Comparison of ENCODE assay signal across 7 cellular contexts in the genomic region with DNA sequence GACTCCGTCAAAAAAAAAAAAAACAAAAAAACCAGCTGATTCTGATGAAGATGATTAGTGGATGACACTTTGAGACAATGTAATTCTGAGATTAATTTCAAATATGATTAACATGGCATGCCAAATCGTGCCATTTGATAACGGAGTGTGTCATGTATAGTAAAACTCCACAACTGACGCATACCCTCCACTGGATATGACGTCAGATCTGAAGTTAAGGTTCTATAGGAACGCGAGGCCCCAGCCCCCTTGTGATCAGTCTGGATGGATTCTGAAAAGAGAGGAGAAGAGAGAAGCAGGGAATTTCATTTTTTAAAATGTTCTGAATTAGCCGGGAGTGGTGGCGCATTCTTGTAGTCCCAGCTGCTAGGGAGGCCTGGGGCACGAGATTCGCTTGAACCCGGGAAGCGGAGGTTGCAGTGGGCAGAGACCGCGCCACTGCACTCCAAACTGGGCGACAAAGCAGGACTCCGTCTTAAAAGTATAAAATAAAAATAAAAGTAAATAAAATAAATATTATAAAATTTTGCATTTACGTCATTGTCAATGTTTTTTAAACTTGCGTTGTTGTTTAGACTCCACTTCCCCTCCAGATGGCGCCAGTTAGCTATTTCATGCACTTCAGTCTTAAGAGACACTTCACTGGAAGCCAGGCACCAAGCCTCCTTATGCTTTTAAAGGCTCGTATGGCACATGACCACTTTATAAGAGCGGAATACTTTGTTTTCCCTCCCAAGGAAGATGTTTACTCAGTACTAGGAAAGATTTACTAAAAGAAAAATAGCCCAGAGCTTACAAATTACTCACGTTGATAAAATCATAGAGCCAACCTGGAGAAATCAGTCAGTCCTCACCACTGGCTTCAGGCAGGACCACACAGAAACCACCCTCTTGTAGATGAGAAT.
DNase-seq lines count a peak whose midpoint lies in the region; ATAC-seq, FAIRE-seq and TF ChIP-seq lines count a peak whose summit lies in the region.

No MANE protein-coding gene starts in this region.

- POLR2A ChIA-PET in activated CD4-positive, alpha-beta memory T cell treated with anti-CD3 and anti-CD28 coated beads for 36 hours (lab: Charles Lee): no interaction called here

- peak; percentile 76 for ATAC-seq in HG03520 (IDR thresholded peaks at IDR 0.05; ENCODE audit: unreplicated experiment)
- peak; percentile 84 for ATAC-seq in mucosa of descending colon

- H3K36me3 Mint-ChIP-seq in activated CD4-positive, alpha-beta memory T cell treated with anti-CD3 and anti-CD28 coated beads for 36 hours: no peaks in the 10 kb centered on the region
- H3K36me3 Mint-ChIP-seq in endodermal cell (ENCODE audit: low read depth): peaks cover 3% of the 10 kb centered on the region

- H3K4me1 Mint-ChIP-seq in activated CD4-positive, alpha-beta memory T cell treated with anti-CD3 and anti-CD28 coated beads for 36 hours (ENCODE audit: low read depth): peaks cover 2% of the 10 kb centered on the region
- H3K4me1 Mint-ChIP-seq in endodermal cell: peaks cover 2% of the 10 kb centered on the region

- no peak for FAIRE-seq in GM12891 (lab: Jason Lieb, UNC)

- no peaks in the 10 kb centered on the region for H3K4me1 ChIP-seq in endodermal cell (ENCODE audit: control insufficient read depth, insufficient read depth, low read length)
- H3K4me1 ChIP-seq in mucosa of descending colon (ENCODE audit: low read depth): no peaks in the 10 kb centered on the region

- H3K9ac ChIP-seq in endodermal cell (ENCODE audit: extremely low read depth, low read length, poor library complexity, severe bottlenecking): no peak overlapping the region

- CTCF ChIA-PET in activated CD4-positive, alpha-beta memory T cell treated with anti-CD3 and anti-CD28 coated beads for 36 hours (lab: Charles Lee): interaction anchor here (0.6 to 3.1 kb wide), 9 partner anchors 284 to 1204 kb away, joined by 3 to 31 read pairs (median 3); no protein-coding TSS in a partner anchor

- H3K9me3 ChIP-seq in endodermal cell (ENCODE audit: control insufficient read depth, low read length): peaks cover 11% of the 10 kb centered on the region
- H3K9me3 ChIP-seq in mucosa of descending colon: no peaks in the 10 kb centered on the region

- TF ChIP-seq CTCF in endodermal cell (conservative IDR thresholded peaks at IDR 0.05): peak; percentile 95
- peak; percentile 21 for TF ChIP-seq CTCF in mucosa of descending colon (IDR thresholded peaks at IDR 0.05)

- H3K4me3 ChIP-seq in endodermal cell (ENCODE audit: low read length): no peak overlapping the region
- H3K4me3 ChIP-seq in mucosa of descending colon: no peak overlapping the region

- H3K36me3 ChIP-seq in endodermal cell (ENCODE audit: control insufficient read depth, insufficient read depth, low read length) (no peaks in the 10 kb centered on the region), mucosa of descending colon (ENCODE audit: low read depth) (no peaks in the 10 kb centered on the region)

- peaks cover 18% of the 10 kb centered on the region for H3K27me3 Mint-ChIP-seq in activated CD4-positive, alpha-beta memory T cell treated with anti-CD3 and anti-CD28 coated beads for 36 hours
- H3K27me3 Mint-ChIP-seq in endodermal cell (ENCODE audit: insufficient read depth): peaks cover 6% of the 10 kb centered on the region

- no peaks in the 10 kb centered on the region for H3K9me3 Mint-ChIP-seq in activated CD4-positive, alpha-beta memory T cell treated with anti-CD3 and anti-CD28 coated beads for 36 hours
- H3K9me3 Mint-ChIP-seq in endodermal cell: peaks cover 14% of the 10 kb centered on the region

- TF ChIP-seq POLR2A in GM12891 (IDR thresholded peaks at IDR 0.05; ENCODE audit: low read depth, low read length): no peak

- intact Hi-C loops in activated CD4-positive, alpha-beta memory T cell treated with anti-CD3 and anti-CD28 coated beads for 36 hours (cut with micrococcal nuclease): loop anchor here (1.0 to 5.0 kb wide), 2 partner anchors 408 to 555 kb away; no protein-coding TSS in a partner anchor
- intact Hi-C loops in mucosa of descending colon (cut with DNase I, micrococcal nuclease): loop anchor here (10.0 kb wide), 1 partner anchor 406 kb away; no protein-coding TSS in a partner anchor

- 73 to 76% methylated on average over 13 to 21 of the region's 23 CpGs for WGBS in endodermal cell (ENCODE audit: insufficient coverage in 1 of 2, insufficient read length in 1 of 2), 2 experiments

- no peak overlapping the region for H3K27ac Mint-ChIP-seq in activated CD4-positive, alpha-beta memory T cell treated with anti-CD3 and anti-CD28 coated beads for 36 hours
- no peak overlapping the region for H3K27ac Mint-ChIP-seq in endodermal cell

- peak; percentile 35 for DNase-seq in GM12891 (ENCODE audit: insufficient read length, low spot score)
- DNase-seq in NCI-H69 (lab: John Stamatoyannopoulos, UW): peak; percentile 83
- DNase-seq in activated CD4-positive, alpha-beta memory T cell treated with anti-CD3 and anti-CD28 coated beads for 36 hours: peak; percentile 62
- peak; percentile 83 for DNase-seq in endodermal cell
- peak in 1 of 3 donors; percentile 78 for DNase-seq in mucosa of descending colon
- DNase-seq in stimulated activated CD8-positive, alpha-beta memory T cell treated with anti-CD3 and anti-CD28 coated beads, Interleukin-7, amount 100 ng/mL, for 4 hours (ENCODE audit: low read depth in 2 of 2): peak; percentile 20 to 43

- H3K27me3 ChIP-seq in endodermal cell (ENCODE audit: control insufficient read depth, insufficient read depth, low read length, poor library complexity, severe bottlenecking): no peaks in the 10 kb centered on the region

- no peak overlapping the region for H3K4me3 Mint-ChIP-seq in activated CD4-positive, alpha-beta memory T cell treated with anti-CD3 and anti-CD28 coated beads for 36 hours
- H3K4me3 Mint-ChIP-seq in endodermal cell: no peak overlapping the region

- H3K27ac ChIP-seq in endodermal cell (ENCODE audit: low read depth, low read length): no peak overlapping the region

TF ChIP-seq in GM12891, 5 proteins besides CTCF, POLR2A, EP300 and RAD21:
- TF ChIP-seq TAF1 (IDR thresholded peaks at IDR 0.05; ENCODE audit: low read depth, low read length): no peak
- TF ChIP-seq POLR2AphosphoS5 (IDR thresholded peaks at IDR 0.05; ENCODE audit: low read depth, low read length): no peak
- TF ChIP-seq SPI1 (IDR thresholded peaks at IDR 0.05; ENCODE audit: low read depth, low read length): no peak
- TF ChIP-seq POU2F2 (IDR thresholded peaks at IDR 0.05; ENCODE audit: low read depth, low read length): no peak
- TF ChIP-seq PAX5 (IDR thresholded peaks at IDR 0.05; ENCODE audit: insufficient read depth, low read length, severe bottlenecking): no peak
